35 cellular contexts compared by ENCODE assay signal in the genomic region with DNA sequence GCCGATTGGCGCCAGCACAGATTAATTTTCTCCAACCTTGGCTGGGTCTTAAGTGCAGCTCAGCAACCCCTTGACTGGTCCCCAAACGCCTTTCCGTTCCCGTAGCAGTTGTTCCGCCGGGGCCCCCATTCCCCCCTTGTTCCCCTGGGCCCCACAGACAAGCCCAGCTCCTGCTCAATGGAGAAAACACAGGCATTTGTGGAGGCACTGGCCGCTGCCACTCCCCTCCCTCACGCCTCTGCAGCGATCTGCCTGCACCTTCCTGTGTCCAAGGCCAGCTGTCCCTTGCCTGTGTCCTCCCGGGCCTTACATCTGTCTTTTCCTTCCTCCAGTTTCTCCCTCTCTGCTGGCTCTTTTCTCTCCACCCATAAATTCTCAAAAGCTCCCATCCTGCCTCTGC. TPM values are rescaled to one million over a fixed set of nuclear protein-coding genes. Genes with fewer than 3 reads are reported as not detected.
DNase-seq lines count a peak whose midpoint lies in the region; ATAC-seq and TF ChIP-seq lines count a peak whose summit lies in the region.
"Had no signal": no experiment of that assay in that cellular context is flagged by ENCODE, and none has a peak within 500 bp of the region (broad histone marks: within the 10 kb centered on the region; RNA-seq: fewer than 3 reads in every experiment).

No MANE protein-coding gene starts in this region.

- H3K27ac ChIP-seq in upper lobe of left lung (no peak overlapping the region), lower lobe of right lung (no peak overlapping the region)
- H3K27ac ChIP-seq: A549; BLaER1 treated with 17β-estradiol and CSF1 and Interleukin-3, amounts not matched to agents 10 nM and 100 nM; PC-9 had no signal

- H3K4me1 Mint-ChIP-seq in WTC11, result no peaks in the 10 kb centered on the region
- H3K4me1 Mint-ChIP-seq in nephron, result peaks cover 27% of the 10 kb centered on the region
- H3K4me1 Mint-ChIP-seq: CD4-positive, alpha-beta memory T cell; GM23338 had no signal

- intact Hi-C loops in cardiac septum (cut with DNase I) (no loop called here), Right ventricle myocardium inferior (cut with DNase I) (no loop called here), lower lobe of right lung (cut with DNase I) (no loop called here)

- TF ChIP-seq EP300 in upper lobe of left lung (IDR thresholded peaks at IDR 0.05), result no peak

- no peak overlapping the region for H3K4me3 Mint-ChIP-seq in WTC11
- H3K4me3 Mint-ChIP-seq in nephron, result no peak overlapping the region
- H3K4me3 Mint-ChIP-seq: CD4-positive, alpha-beta memory T cell; GM23338; H9; HFFc6 had no signal

- H3K9me3 Mint-ChIP-seq in WTC11, result peaks cover 11% of the 10 kb centered on the region
- H3K9me3 Mint-ChIP-seq in nephron, result peaks cover 8% of the 10 kb centered on the region
- H3K9me3 Mint-ChIP-seq: GM23338, H9 had no signal

- H3K4me1 ChIP-seq in upper lobe of left lung (no peaks in the 10 kb centered on the region), lower lobe of right lung (no peaks in the 10 kb centered on the region)
- H3K4me1 ChIP-seq: A549 had no signal

- POLR2A ChIA-PET in WTC11 (lab: Charles Lee), result no interaction called here

- ATAC-seq in Right ventricle myocardium inferior (no peak), WTC11 (no peak), upper lobe of left lung (ENCODE audit: low FRiP score in 2 of 2) (no peak), GM21515 (IDR thresholded peaks at IDR 0.05; ENCODE audit: unreplicated experiment) (no peak), lower lobe of right lung (no peak)
- ATAC-seq in activated CD4-positive, CD25-positive, alpha-beta regulatory T cell treated with anti-CD3 and anti-CD28 coated beads, Interleukin-2, amount 50 U/mL, for 24 hours, result no peak
- ATAC-seq: A549, GM23338 had no signal

- DNase-seq in cardiac septum (ENCODE audit: low spot score) (peak; percentile 14), Right ventricle myocardium inferior (ENCODE audit: missing footprints) (no peak), WTC11 (ENCODE audit: low spot score) (no peak), upper lobe of left lung (peak; percentile 10 to 29), lower lobe of right lung (no peak)
- DNase-seq: AML-193; CD4-positive, alpha-beta memory T cell; COR-L47; DMS53; H9; HFFc6; KBM-7; MV-4-11; NCI-H1105; NCI-H1436 treated with DMSO at 0.1 percent for 48 hours; NCI-H1930; NCI-H2107; NCI-H226; NCI-H510A; NCI-H748 treated with DMSO at 0.1 percent for 48 hours; NK-92 treated with Interleukin-12 subunit alpha and Interleukin-12 subunit beta, amount 100 ng/mL, for 24 hours; PC-9; SHP77; SK-N-SH had no signal

- H3K36me3 ChIP-seq in upper lobe of left lung, result no peaks in the 10 kb centered on the region
- no peaks in the 10 kb centered on the region for H3K36me3 ChIP-seq in lower lobe of right lung

- H3K27me3 Mint-ChIP-seq in WTC11 (ENCODE audit: low read depth), result no peaks in the 10 kb centered on the region; the same call in 1 of the 2 replicates
- H3K27me3 Mint-ChIP-seq in nephron (ENCODE audit: low read depth), result peaks cover 6% of the 10 kb centered on the region

- H3K36me3 Mint-ChIP-seq in WTC11, result peaks cover 2% of the 10 kb centered on the region
- peaks cover 4% of the 10 kb centered on the region for H3K36me3 Mint-ChIP-seq in nephron (ENCODE audit: low read depth)

- no peak for TF ChIP-seq POLR2A in upper lobe of left lung (IDR thresholded peaks at IDR 0.05)

- WGBS in upper lobe of left lung, 2 donors, result 69 to 81% methylated on average over 8 to 11 of the region's 11 CpGs

- H3K9me3 ChIP-seq in upper lobe of left lung, result peaks cover 0 to 2% (median 0%) of the 10 kb centered on the region in 4 donors
- H3K9me3 ChIP-seq in lower lobe of right lung, result peaks cover 3% of the 10 kb centered on the region
- H3K9me3 ChIP-seq: SK-N-SH had no signal

- CTCF ChIA-PET in WTC11 (lab: Charles Lee), result no interaction called here

- H3K27ac Mint-ChIP-seq in WTC11 (0 out of 2 replicates have a peak overlapping the region, but pooled peaks have one; percentile 61), nephron (peak overlapping the region; percentile 30 to 58 (median 30))
- H3K27ac Mint-ChIP-seq: CD4-positive, alpha-beta memory T cell; GM23338; HFFc6 had no signal

- H3K4me3 ChIP-seq in upper lobe of left lung, result no peak overlapping the region
- no peak overlapping the region for H3K4me3 ChIP-seq in lower lobe of right lung
- H3K4me3 ChIP-seq: A549; BLaER1 treated with 17β-estradiol and CSF1 and Interleukin-3, amounts not matched to agents 10 nM and 100 nM; GM23338; PC-9 had no signal

- no peak for TF ChIP-seq CTCF in WTC11 (IDR thresholded peaks at IDR 0.05)
- no peak for TF ChIP-seq CTCF in nephron (IDR thresholded peaks at IDR 0.05; ENCODE audit: unreplicated experiment in 3 of 3)
- no peak for TF ChIP-seq CTCF in upper lobe of left lung (IDR thresholded peaks at IDR 0.05)
- no peak for TF ChIP-seq CTCF in lower lobe of right lung (IDR thresholded peaks at IDR 0.05)

- H3K27me3 ChIP-seq in upper lobe of left lung (no peaks in the 10 kb centered on the region), lower lobe of right lung (ENCODE audit: low read depth) (no peaks in the 10 kb centered on the region)
- H3K27me3 ChIP-seq: BLaER1 treated with 17β-estradiol and CSF1 and Interleukin-3, amounts not matched to agents 10 nM and 100 nM had no signal

TF ChIP-seq in WTC11, 78 proteins besides CTCF, POLR2A, EP300 and RAD21 (continues in another document):
- no peak for TF ChIP-seq MLX (CRISPR knock-in tag; IDR thresholded peaks at IDR 0.05)
- TF ChIP-seq ZNF416 (CRISPR knock-in tag; IDR thresholded peaks at IDR 0.05), result no peak
- no peak for TF ChIP-seq MYBL2 (CRISPR knock-in tag; IDR thresholded peaks at IDR 0.05)
- no peak for TF ChIP-seq CDX4 (CRISPR knock-in tag; IDR thresholded peaks at IDR 0.05; ENCODE audit: borderline replicate concordance)
- no peak for TF ChIP-seq NR2C2 (CRISPR knock-in tag; IDR thresholded peaks at IDR 0.05)
- TF ChIP-seq ZNF425 (CRISPR knock-in tag; conservative IDR thresholded peaks at IDR 0.05), result no peak
- TF ChIP-seq, protein P1, sequence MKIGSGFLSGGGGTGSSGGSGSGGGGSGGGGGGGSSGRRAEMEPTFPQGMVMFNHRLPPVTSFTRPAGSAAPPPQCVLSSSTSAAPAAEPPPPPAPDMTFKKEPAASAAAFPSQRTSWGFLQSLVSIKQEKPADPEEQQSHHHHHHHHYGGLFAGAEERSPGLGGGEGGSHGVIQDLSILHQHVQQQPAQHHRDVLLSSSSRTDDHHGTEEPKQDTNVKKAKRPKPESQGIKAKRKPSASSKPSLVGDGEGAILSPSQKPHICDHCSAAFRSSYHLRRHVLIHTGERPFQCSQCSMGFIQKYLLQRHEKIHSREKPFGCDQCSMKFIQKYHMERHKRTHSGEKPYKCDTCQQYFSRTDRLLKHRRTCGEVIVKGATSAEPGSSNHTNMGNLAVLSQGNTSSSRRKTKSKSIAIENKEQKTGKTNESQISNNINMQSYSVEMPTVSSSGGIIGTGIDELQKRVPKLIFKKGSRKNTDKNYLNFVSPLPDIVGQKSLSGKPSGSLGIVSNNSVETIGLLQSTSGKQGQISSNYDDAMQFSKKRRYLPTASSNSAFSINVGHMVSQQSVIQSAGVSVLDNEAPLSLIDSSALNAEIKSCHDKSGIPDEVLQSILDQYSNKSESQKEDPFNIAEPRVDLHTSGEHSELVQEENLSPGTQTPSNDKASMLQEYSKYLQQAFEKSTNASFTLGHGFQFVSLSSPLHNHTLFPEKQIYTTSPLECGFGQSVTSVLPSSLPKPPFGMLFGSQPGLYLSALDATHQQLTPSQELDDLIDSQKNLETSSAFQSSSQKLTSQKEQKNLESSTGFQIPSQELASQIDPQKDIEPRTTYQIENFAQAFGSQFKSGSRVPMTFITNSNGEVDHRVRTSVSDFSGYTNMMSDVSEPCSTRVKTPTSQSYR (CRISPR knock-in tag; IDR thresholded peaks at IDR 0.05), result no peak
- TF ChIP-seq GRHL2 (CRISPR knock-in tag; IDR thresholded peaks at IDR 0.05; ENCODE audit: insufficient replicate concordance, severe bottlenecking), result no peak
- no peak for TF ChIP-seq ZNF317 (CRISPR knock-in tag; IDR thresholded peaks at IDR 0.05; ENCODE audit: borderline replicate concordance, low read depth)
- TF ChIP-seq SP1 (CRISPR knock-in tag; conservative IDR thresholded peaks at IDR 0.05), result no peak

RNA-seq across cellular contexts. Expression of gene NNAT, which starts 56.9 kb away (rescaled TPM):
- total RNA-seq in cardiac septum (not detected), Right ventricle myocardium inferior (0.19 TPM), WTC11 (2021) (59.8 to 90.0 TPM (median 61.1 TPM) in 3 replicates), upper lobe of left lung (1 to 10 TPM in 2 of 6 donors, under 1 TPM in 2, not detected in 2; 0.66 to 1.2 (median 0.95) TPM), lower lobe of right lung (0.83 TPM)
- total RNA-seq: CD4-positive, alpha-beta memory T cell; Daoy; G401; HFFc6; LHCN-M2; MCF 10A; PC-9; RPMI7951 had no signal

Comparison
In these comparisons a context has a peak if more than half of its experiments do, and no peak if none do; other contexts are left out.
1. DNase-seq: peak in cardiac septum (single experiment) and upper lobe of left lung (2 of 2); none in Right ventricle myocardium inferior (single experiment), WTC11 (single experiment) and lower lobe of right lung (single experiment).
2. RNA of gene NNAT, which starts 56.9 kb away (total RNA-seq): 59.8 to 90.0 TPM in WTC11; 0.83 TPM in lower lobe of right lung (single experiment), 0.66 to 1.2 TPM in upper lobe of left lung, 0.19 TPM in Right ventricle myocardium inferior (single experiment) and not detected in cardiac septum (single experiment); every median in the first group is over 10 times any median in the second.